8 cellular contexts compared by ENCODE assay signal in genomic region chr2:151408788-151409600, GRCh38. TPM values are rescaled to one million over a fixed set of nuclear protein-coding genes. Genes with fewer than 3 reads are reported as not detected.
DNase-seq lines count a peak whose midpoint lies in the region; ATAC-seq, FAIRE-seq and TF ChIP-seq lines count a peak whose summit lies in the region.

No MANE protein-coding gene starts in this region.

- H3K36me3 ChIP-seq in IMR-90 (ENCODE audit: control insufficient read depth, insufficient read depth, low read length), result peaks cover 8% of the 10 kb centered on the region
- H3K36me3 ChIP-seq in mammary epithelial cell (ENCODE audit: insufficient read depth, low read length), result peaks cover 15% of the 10 kb centered on the region
- peaks cover 0 to 22% (median 0%) of the 10 kb centered on the region in 3 experiments for H3K36me3 ChIP-seq in naive thymus-derived CD4-positive, alpha-beta T cell (ENCODE audit: control insufficient read depth in 2 of 3, insufficient read depth in 3 of 3, low read length in 3 of 3)

- H3K27me3 Mint-ChIP-seq in naive thymus-derived CD4-positive, alpha-beta T cell, result peaks cover 0 to 3% (median 0%) of the 10 kb centered on the region in 5 donors

- DNase-seq in A549 (ENCODE audit: low read depth in 1 of 2, low spot score in 1 of 2) (no peak), IMR-90 (no peak), mammary epithelial cell (no peak), D721Med (ENCODE audit: insufficient read length, low spot score) (no peak), NCI-H524 treated with DMSO at 0.1 percent for 48 hours (lab: John Stamatoyannopoulos, UW) (no peak), HuH-7 (ENCODE audit: low spot score) (no peak)
- no peak for DNase-seq in naive thymus-derived CD4-positive, alpha-beta T cell

- 0 out of 2 replicates have a peak overlapping the region, but pooled peaks have one; percentile 42 for H3K14ac ChIP-seq in IMR-90 (replicated peaks; ENCODE audit: low read depth, low read length)

- dilution Hi-C loops in IMR-90 (cut with HindIII; ENCODE audit: low sequenced_read_pairs, unreplicated experiment) (no loop called here), mammary epithelial cell (cut with HindIII; ENCODE audit: low sequenced_read_pairs) (no loop called here)

- no peak for TF ChIP-seq EP300 in A549 (IDR thresholded peaks at IDR 0.05)

- H3K4me1 ChIP-seq in A549, result peaks cover 8% of the 10 kb centered on the region
- no peaks in the 10 kb centered on the region for H3K4me1 ChIP-seq in IMR-90 (ENCODE audit: control insufficient read depth, insufficient read depth, low read length)
- H3K4me1 ChIP-seq in mammary epithelial cell (ENCODE audit: insufficient read depth, low read length), result no peaks in the 10 kb centered on the region
- peaks cover 6 to 14% of the 10 kb centered on the region in 2 donors for H3K4me1 ChIP-seq in naive thymus-derived CD4-positive, alpha-beta T cell (ENCODE audit: control insufficient read depth in 2 of 2, insufficient read depth in 2 of 2, low read length in 2 of 2)

- H3K4me2 ChIP-seq in A549 (peak overlapping the region; percentile 53), IMR-90 (ENCODE audit: low read depth, low read length) (peak overlapping the region; percentile 75), mammary epithelial cell (ENCODE audit: insufficient read depth, low read depth, low read length) (peak overlapping the region; percentile 27)

- TF ChIP-seq CTCF in A549 (IDR thresholded peaks at IDR 0.05) (no peak), IMR-90 (conservative IDR thresholded peaks at IDR 0.05; ENCODE audit: low read depth, low read length) (no peak), mammary epithelial cell (conservative IDR thresholded peaks at IDR 0.05 in 1 of 2, IDR thresholded peaks at IDR 0.05 in 1 of 2; ENCODE audit: extremely low read depth in 1 of 2, insufficient read depth in 1 of 2, low read depth in 1 of 2, low read length in 2 of 2) (no peak), D721Med (IDR thresholded peaks at IDR 0.05; ENCODE audit: insufficient read depth, missing control alignments) (no peak)

- CTCF ChIA-PET in A549 (lab: Yijun Ruan, JAX), result interaction anchor here (0.6 to 1.8 kb wide), 15 partner anchors 10 to 1813 kb away, joined by 3 to 10 read pairs (median 3); partner anchors contain the start of gene NMI
- CTCF ChIA-PET in IMR-90 (lab: Yijun Ruan, JAX), result no interaction called here
- CTCF ChIA-PET in mammary epithelial cell (lab: Charles Lee; ENCODE audit: low non-redundant PET), result interaction anchor here (0.6 kb wide), 1 partner anchor 167 kb away, joined by 27 read pairs; no protein-coding TSS in a partner anchor
- CTCF ChIA-PET in naive thymus-derived CD4-positive, alpha-beta T cell (lab: Charles Lee), result interaction anchor here (1.4 kb wide), 1 partner anchor 13 kb away, joined by 7 read pairs; no protein-coding TSS in a partner anchor

- TF ChIP-seq RAD21 in A549 (conservative IDR thresholded peaks at IDR 0.05 in 1 of 2, IDR thresholded peaks at IDR 0.05 in 1 of 2) (no peak), IMR-90 (IDR thresholded peaks at IDR 0.05; ENCODE audit: low read length) (no peak)

- WGBS in A549 (ENCODE audit: missing lambda C conversion rate), result 70% methylated on average over 25 of the region's 25 CpGs
- WGBS in IMR-90 (ENCODE audit: extremely low coverage in 2 of 2, insufficient read length in 1 of 2), 2 experiments, result no CpG with 5 or more reads among the region's 25 CpGs
- 80% methylated on average over 16 of the region's 25 CpGs for WGBS in mammary epithelial cell (ENCODE audit: low coverage, missing lambda C conversion rate)

- TF ChIP-seq POLR2A in A549 (IDR thresholded peaks at IDR 0.05; ENCODE audit: low read length) (no peak), IMR-90 (IDR thresholded peaks at IDR 0.05; ENCODE audit: low read depth, low read length) (no peak)

- no TSS peak for BruUV-seq in IMR-90 (replicated peaks; lab: Mats Ljungman, UMichigan)
- BruUV-seq in mammary epithelial cell (replicated peaks; lab: Mats Ljungman, UMichigan), result no TSS peak

- no peaks in the 10 kb centered on the region for H3K9me3 ChIP-seq in A549
- no peaks in the 10 kb centered on the region for H3K9me3 ChIP-seq in IMR-90 (ENCODE audit: control insufficient read depth, insufficient read depth, low read length)
- no peaks in the 10 kb centered on the region for H3K9me3 ChIP-seq in mammary epithelial cell (replicated peaks; ENCODE audit: insufficient read depth, low read length)
- H3K9me3 ChIP-seq in naive thymus-derived CD4-positive, alpha-beta T cell (ENCODE audit: control insufficient read depth in 2 of 3, low read length in 3 of 3), result no peaks in the 10 kb centered on the region

- peak overlapping the region; percentile 88 to 98 (median 95) for H3K27ac Mint-ChIP-seq in naive thymus-derived CD4-positive, alpha-beta T cell

- POLR2A ChIA-PET in A549 (lab: Yijun Ruan, JAX), result interaction anchor here (0.7 to 1.6 kb wide), 6 partner anchors 13 to 148 kb away, joined by 3 to 27 read pairs (median 6); partner anchors contain the start of genes NMI and RBM43
- POLR2A ChIA-PET in IMR-90 (lab: Charles Lee; ENCODE audit: unreplicated experiment), result no interaction called here
- POLR2A ChIA-PET in naive thymus-derived CD4-positive, alpha-beta T cell (lab: Charles Lee), result interaction anchor here (0.9 to 2.2 kb wide), 5 partner anchors 12 to 1822 kb away, joined by 3 to 9 read pairs (median 6); partner anchors contain the start of genes NMI and RBM43

- H3K79me2 ChIP-seq in mammary epithelial cell (ENCODE audit: insufficient read depth, low read length), result peaks cover 43% of the 10 kb centered on the region

- H3K9ac ChIP-seq in IMR-90 (ENCODE audit: low read depth, low read length) (no peak overlapping the region), mammary epithelial cell (ENCODE audit: insufficient read depth, low read length) (peak overlapping the region; percentile 94)

- peaks cover 0 to 18% of the 10 kb centered on the region in 2 experiments; a peak in 3 of 4 replicates for H3K79me1 ChIP-seq in IMR-90 (ENCODE audit: low read depth in 1 of 2, low read length in 2 of 2)

- H2BK15ac ChIP-seq in IMR-90 (ENCODE audit: low read depth, low read length), result no peak overlapping the region

- H3K9me3 Mint-ChIP-seq in naive thymus-derived CD4-positive, alpha-beta T cell, result peaks cover 0 to 4% (median 0%) of the 10 kb centered on the region in 11 donors

- H3K27ac ChIP-seq in A549 (peak overlapping the region; percentile 94 to 96), IMR-90 (ENCODE audit: insufficient read depth, low read length) (no peak overlapping the region), mammary epithelial cell (ENCODE audit: insufficient read depth, low read depth, low read length) (peak overlapping the region; percentile 80)
- peak overlapping the region; percentile 89 for H3K27ac ChIP-seq in naive thymus-derived CD4-positive, alpha-beta T cell (ENCODE audit: low read depth, low read length)

- peak overlapping the region; percentile 46 for H2BK5ac ChIP-seq in IMR-90 (ENCODE audit: low read depth, low read length, poor library complexity, severe bottlenecking)

- H2AK5ac ChIP-seq in IMR-90 (ENCODE audit: low read depth, low read length), result no peak overlapping the region

- H4K8ac ChIP-seq in IMR-90 (ENCODE audit: low read depth in 2 of 2, low read length in 2 of 2), result peak overlapping the region; percentile 45 to 92

- H4K5ac ChIP-seq in IMR-90 (ENCODE audit: low read depth, low read length), result peak overlapping the region; percentile 44

- H3K36me3 Mint-ChIP-seq in naive thymus-derived CD4-positive, alpha-beta T cell, result peaks cover 0 to 15% (median 0%) of the 10 kb centered on the region in 5 donors

- H2AK9ac ChIP-seq in IMR-90 (replicated peaks; ENCODE audit: low read depth, low read length, poor library complexity), result peak overlapping the region; percentile 98

- no peak overlapping the region for H3K56ac ChIP-seq in IMR-90 (ENCODE audit: extremely low read depth, insufficient read depth, low read length)

- H2BK120ac ChIP-seq in IMR-90 (ENCODE audit: low read depth, low read length), result 0 out of 2 replicates have a peak overlapping the region, but pooled peaks have one; percentile 23

- peaks cover 9 to 38% (median 30%) of the 10 kb centered on the region in 7 donors for H3K4me1 Mint-ChIP-seq in naive thymus-derived CD4-positive, alpha-beta T cell

- peak overlapping the region; percentile 30 for H4K91ac ChIP-seq in IMR-90 (ENCODE audit: insufficient read depth, low read depth, low read length)

- H2AFZ ChIP-seq in IMR-90 (replicated peaks; ENCODE audit: low read length, poor library complexity) (peak overlapping the region; percentile 97), mammary epithelial cell (ENCODE audit: low read depth, low read length) (peak overlapping the region; percentile 92)

- no peaks in the 10 kb centered on the region for H3K27me3 ChIP-seq in IMR-90 (ENCODE audit: control insufficient read depth, insufficient read depth, low read length)
- no peaks in the 10 kb centered on the region for H3K27me3 ChIP-seq in mammary epithelial cell (ENCODE audit: insufficient read depth, low read length)
- H3K27me3 ChIP-seq in naive thymus-derived CD4-positive, alpha-beta T cell (ENCODE audit: control insufficient read depth in 2 of 2, insufficient read depth in 2 of 2, low read length in 2 of 2), result no peaks in the 10 kb centered on the region

- no peak for ATAC-seq in A549
- no peak for ATAC-seq in IMR-90 (ENCODE audit: low read depth)
- no peak for ATAC-seq in naive thymus-derived CD4-positive, alpha-beta T cell
- no peak for ATAC-seq in GM21528 (IDR thresholded peaks at IDR 0.05; ENCODE audit: low FRiP score, unreplicated experiment)

- H2BK20ac ChIP-seq in IMR-90 (ENCODE audit: low read depth, low read length), result no peak overlapping the region

- no peak overlapping the region for H3K23ac ChIP-seq in IMR-90 (ENCODE audit: low read depth, low read length)

- no peak overlapping the region for H3K18ac ChIP-seq in IMR-90 (ENCODE audit: low read depth, low read length)

- intact Hi-C loops in IMR-90 (cut with micrococcal nuclease) (loop anchor here (1.0 kb wide), 1 partner anchor 148 kb away; the partner anchor contains the start of gene RBM43), mammary epithelial cell (cut with micrococcal nuclease) (loop anchor here (1.0 to 5.0 kb wide), 2 partner anchors 37 to 149 kb away; no protein-coding TSS in a partner anchor)
- intact Hi-C loops in naive thymus-derived CD4-positive, alpha-beta T cell (cut with micrococcal nuclease), result loop anchor here (1.0 kb wide), 3 partner anchors 120 to 1822 kb away; partner anchors contain the start of genes MMADHC (in 2 of the 2), NMI (in 1 of the 2) and RBM43 (in 1 of the 2)

- FAIRE-seq in A549 (lab: Jason Lieb, UNC), result no peak
- FAIRE-seq in D721Med (lab: Jason Lieb, UNC), result no peak

- in situ Hi-C loops in IMR-90 (cut with MboI; ENCODE audit: low sequenced_read_pairs), result no loop called here
- in situ Hi-C loops in mammary epithelial cell (cut with MboI; ENCODE audit: low sequenced_read_pairs in 2 of 2), result loop anchor here in 1 of 2 donors (10.0 kb wide), 1 partner anchor 114 kb away; no protein-coding TSS in a partner anchor

- peak overlapping the region; percentile 58 for H3K4me3 ChIP-seq in A549
- H3K4me3 ChIP-seq in IMR-90 (ENCODE audit: insufficient read depth, low read depth, low read length), result peak overlapping the region; percentile 87; the same call in 1 of the 2 replicates
- H3K4me3 ChIP-seq in mammary epithelial cell (replicated peaks in 1 of 3; ENCODE audit: insufficient read depth in 1 of 3, low read depth in 2 of 3, low read length in 3 of 3), result peak overlapping the region in 1 of 3 experiments; percentile 91
- peak overlapping the region; percentile 73 for H3K4me3 ChIP-seq in naive thymus-derived CD4-positive, alpha-beta T cell (ENCODE audit: low read length)

- peak overlapping the region; percentile 69; the same call in 1 of the 2 replicates for H3K4ac ChIP-seq in IMR-90 (ENCODE audit: low read depth, low read length)

- H4K20me1 ChIP-seq in IMR-90 (ENCODE audit: insufficient read depth, low read length) (peaks cover 11% of the 10 kb centered on the region), mammary epithelial cell (ENCODE audit: insufficient read depth, low read length) (no peaks in the 10 kb centered on the region)

- peak overlapping the region; percentile 91 to 99 (median 96) for H3K4me3 Mint-ChIP-seq in naive thymus-derived CD4-positive, alpha-beta T cell

- H3K9me1 ChIP-seq in IMR-90 (ENCODE audit: insufficient read depth, low read length), result peaks cover 4% of the 10 kb centered on the region; the same call in 1 of the 2 replicates

RNA-seq across cellular contexts. Expression of gene RIF1, which starts 0.7 kb away (rescaled TPM):
- polyA plus RNA-seq in A549 (2011; rRNA removed) (24.7 and 28.7 TPM in 2 replicates), A549 (2017; fragmentation: RNase III; extraction: RNeasy Plus Mini Kit Qiagen cat#74134 plus additional on column Dnase treatment) (15.5 to 17.4 TPM (median 16.7 TPM) in 3 replicates), IMR-90 (2012; rRNA removed) (3.1 and 4.3 TPM in 2 replicates), mammary epithelial cell (8.4 TPM)
- 2.7 TPM in 2 replicates for polyA plus RNA-seq in A549 (2012; cell fraction: cytosol; rRNA removed)
- polyA plus RNA-seq in A549 (2012; cell fraction: nucleus; rRNA removed), result 3.6 and 5.7 TPM in 2 replicates
- 54.7 and 61.5 TPM in 2 replicates for polyA minus RNA-seq in A549 (2011; rRNA and poly(A)+ RNA removed)
- total RNA-seq in IMR-90 (2012; rRNA removed) (43.9 and 53.6 TPM in 2 replicates), mammary epithelial cell (10 to 100 TPM; 33.7 to 45.0 TPM)
- polyA plus RNA-seq in IMR-90 (2012; cell fraction: cytosol; rRNA removed), result 0.33 and 0.48 TPM in 2 replicates
- 1.1 and 8.0 TPM in 2 replicates for polyA plus RNA-seq in IMR-90 (2012; cell fraction: nucleus; rRNA removed; ENCODE audit: low replicate concordance)
- 76.1 TPM for polyA minus RNA-seq in mammary epithelial cell
- total RNA-seq in naive thymus-derived CD4-positive, alpha-beta T cell, result 10 to 100 TPM; 39.8 to 74.0 (median 66.7) TPM
- polyA plus RNA-seq in naive thymus-derived CD4-positive, alpha-beta T cell, result 10 to 100 TPM; 26.3 to 37.4 TPM

RNA-seq across cellular contexts. Expression of gene TNFAIP6, which starts 51.6 kb away (rescaled TPM):
- polyA plus RNA-seq in A549 (2011; rRNA removed) (3.3 and 4.5 TPM in 2 replicates), A549 (2017; fragmentation: RNase III; extraction: RNeasy Plus Mini Kit Qiagen cat#74134 plus additional on column Dnase treatment) (2.9 to 4.5 TPM (median 4.1 TPM) in 3 replicates), IMR-90 (2012; rRNA removed) (1.3 and 1.8 TPM in 2 replicates), mammary epithelial cell (0.09 TPM)
- polyA plus RNA-seq in A549 (2012; cell fraction: cytosol; rRNA removed), result 0.38 and 0.50 TPM in 2 replicates
- polyA plus RNA-seq in A549 (2012; cell fraction: nucleus; rRNA removed), result 0.56 and 0.89 TPM in 2 replicates
- polyA minus RNA-seq in A549 (2011; rRNA and poly(A)+ RNA removed), result 0.88 and 1.0 TPM in 2 replicates
- total RNA-seq in IMR-90 (2012; rRNA removed) (2.2 and 2.9 TPM in 2 replicates), mammary epithelial cell (under 1 TPM in 1 of 2 donors, not detected in 1; 0.50 TPM)
- polyA plus RNA-seq in IMR-90 (2012; cell fraction: cytosol; rRNA removed), result 0.67 and 1.6 TPM in 2 replicates
- polyA plus RNA-seq in IMR-90 (2012; cell fraction: nucleus; rRNA removed; ENCODE audit: low replicate concordance), result 0.13 and 2.5 TPM in 2 replicates
- not detected for polyA minus RNA-seq in mammary epithelial cell
- under 1 TPM in 1 of 5 experiments, not detected in 4; 0.34 TPM for total RNA-seq in naive thymus-derived CD4-positive, alpha-beta T cell
- polyA plus RNA-seq in naive thymus-derived CD4-positive, alpha-beta T cell, result not detected
